ENCODE assay signal across 11 cellular contexts in genomic region chr7:117068511-117069155, GRCh38.
DNase-seq lines count a peak whose midpoint lies in the region; ATAC-seq, FAIRE-seq and TF ChIP-seq lines count a peak whose summit lies in the region.
"Had no signal": no experiment of that assay in that cellular context is flagged by ENCODE, and none has a peak within 500 bp of the region (broad histone marks: within the 10 kb centered on the region; RNA-seq: fewer than 3 reads in every experiment).

No MANE protein-coding gene starts in this region.

- no peak overlapping the region for H3K9ac ChIP-seq in BLaER1 treated with 17β-estradiol and CSF1 and Interleukin-3, amounts not matched to agents 10 nM and 100 nM
- H3K9ac ChIP-seq in HUES64 (ENCODE audit: low read depth, low read length), result 0 out of 2 replicates have a peak overlapping the region, but pooled peaks have one; percentile 23
- H3K9ac ChIP-seq in keratinocyte (ENCODE audit: control insufficient read depth, extremely low read depth, insufficient read depth, low read length), result no peak overlapping the region
- no peak overlapping the region for H3K9ac ChIP-seq in HepG2 (ENCODE audit: insufficient read depth, low read depth, low read length)

- H4K20me1 ChIP-seq in BLaER1 treated with 17β-estradiol and CSF1 and Interleukin-3, amounts not matched to agents 10 nM and 100 nM, result no peaks in the 10 kb centered on the region; a peak in 1 of 22 replicates
- H4K20me1 ChIP-seq in keratinocyte (ENCODE audit: control insufficient read depth, extremely low read depth, insufficient read depth, low read length), result no peaks in the 10 kb centered on the region
- no peaks in the 10 kb centered on the region; the same call in 1 of the 2 replicates for H4K20me1 ChIP-seq in HepG2 (ENCODE audit: insufficient read depth, low read length)

- H3K9me3 ChIP-seq in BLaER1 treated with 17β-estradiol and CSF1 and Interleukin-3, amounts not matched to agents 10 nM and 100 nM (replicated peaks in 1 of 11), result peaks cover 0 to 17% (median 0%) of the 10 kb centered on the region in 11 experiments; a peak in 4 of 22 replicates
- H3K9me3 ChIP-seq in HUES64 (ENCODE audit: insufficient read depth, low read depth, low read length) (no peaks in the 10 kb centered on the region), keratinocyte (ENCODE audit: control insufficient read depth, low read depth, low read length) (no peaks in the 10 kb centered on the region), HepG2 (ENCODE audit: low read length) (no peaks in the 10 kb centered on the region)
- H3K9me3 ChIP-seq: esophagus muscularis mucosa had no signal

- H3K27me3 ChIP-seq in BLaER1 treated with 17β-estradiol and CSF1 and Interleukin-3, amounts not matched to agents 10 nM and 100 nM, result no peaks in the 10 kb centered on the region
- H3K27me3 ChIP-seq in HUES64 (ENCODE audit: insufficient read depth, low read length) (no peaks in the 10 kb centered on the region), keratinocyte (ENCODE audit: control insufficient read depth, extremely low read depth, insufficient read depth, low read length) (no peaks in the 10 kb centered on the region), HepG2 (ENCODE audit: control insufficient read depth in 1 of 2, insufficient read depth in 2 of 2, low read length in 2 of 2) (no peaks in the 10 kb centered on the region; a peak in 1 of 5 replicates)
- H3K27me3 ChIP-seq: esophagus muscularis mucosa had no signal

- TF ChIP-seq POLR2A in HepG2 (IDR thresholded peaks at IDR 0.05; ENCODE audit: insufficient read depth in 1 of 2, low read depth in 2 of 2, low read length in 2 of 2), result no peak

- H3K36me3 Mint-ChIP-seq in natural killer cell treated with Interleukin-12 subunit alpha and Interleukin-12 subunit beta and Interleukin-15 and Interleukin-18, amount 100 ng/mL, for 72 hours, result no peaks in the 10 kb centered on the region

- peaks cover 23 to 28% of the 10 kb centered on the region in 2 donors for H3K4me1 Mint-ChIP-seq in natural killer cell treated with Interleukin-12 subunit alpha and Interleukin-12 subunit beta and Interleukin-15 and Interleukin-18, amount 100 ng/mL, for 72 hours (ENCODE audit: low read depth in 2 of 2)

- peak; percentile 36 for DNase-seq in NCI-H510A (lab: John Stamatoyannopoulos, UW)
- DNase-seq in keratinocyte (ENCODE audit: low read depth, low spot score), result no peak
- DNase-seq in natural killer cell treated with Interleukin-12 subunit alpha and Interleukin-12 subunit beta and Interleukin-15 and Interleukin-18, amount 100 ng/mL, for 72 hours (ENCODE audit: low spot score), result no peak
- no peak for DNase-seq in HepG2 (ENCODE audit: low spot score)

- dilution Hi-C loops in keratinocyte (cut with MboI; ENCODE audit: extremely low pct_ligation_motif_present, low sequenced_read_pairs), result no loop called here

- peaks cover 13 to 81% (median 57%) of the 10 kb centered on the region in 10 experiments for H3K4me1 ChIP-seq in BLaER1 treated with 17β-estradiol and CSF1 and Interleukin-3, amounts not matched to agents 10 nM and 100 nM
- H3K4me1 ChIP-seq in HUES64 (ENCODE audit: insufficient read depth, low read length) (peaks cover 13% of the 10 kb centered on the region), keratinocyte (ENCODE audit: control insufficient read depth, extremely low read depth, insufficient read depth, low read length) (peaks cover 28% of the 10 kb centered on the region), HepG2 (ENCODE audit: insufficient read depth, low read length) (peaks cover 12% of the 10 kb centered on the region)

- intact Hi-C loops in HepG2 (cut with micrococcal nuclease; ENCODE audit: unreplicated experiment), result no loop called here

- H3K4me3 Mint-ChIP-seq in natural killer cell treated with Interleukin-12 subunit alpha and Interleukin-12 subunit beta and Interleukin-15 and Interleukin-18, amount 100 ng/mL, for 72 hours, result no peak overlapping the region
- H3K4me3 Mint-ChIP-seq: T-helper 2 cell treated with Interferon-gamma antibody and Interleukin-4, amounts not matched to agents 5 μg/mL and 100 μg/mL, for 36 hours had no signal

- no peaks in the 10 kb centered on the region for H3K27me3 Mint-ChIP-seq in natural killer cell treated with Interleukin-12 subunit alpha and Interleukin-12 subunit beta and Interleukin-15 and Interleukin-18, amount 100 ng/mL, for 72 hours

- in situ Hi-C loops in HepG2 (cut with HindIII; ENCODE audit: extremely low pct_ligation_motif_present, low pct_unique_long_range_greater_than_20kb), result no loop called here

- TF ChIP-seq RAD21 in HepG2 (CRISPR knock-in tag; IDR thresholded peaks at IDR 0.05), result no peak

- no peaks in the 10 kb centered on the region for H3K36me3 ChIP-seq in BLaER1 treated with 17β-estradiol and CSF1 and Interleukin-3, amounts not matched to agents 10 nM and 100 nM
- H3K36me3 ChIP-seq in HUES64 (ENCODE audit: insufficient read depth, low read length) (no peaks in the 10 kb centered on the region), keratinocyte (ENCODE audit: control insufficient read depth in 2 of 2, extremely low read depth in 1 of 2, insufficient read depth in 2 of 2, low read length in 2 of 2) (no peaks in the 10 kb centered on the region), HepG2 (replicated peaks in 1 of 2; ENCODE audit: control insufficient read depth in 1 of 2, insufficient read depth in 2 of 2, low read length in 2 of 2) (no peaks in the 10 kb centered on the region)
- H3K36me3 ChIP-seq: esophagus muscularis mucosa had no signal

- peak overlapping the region in 3 of 11 experiments; percentile 4 to 40 (median 24); a peak in 3 of 22 replicates for H3K27ac ChIP-seq in BLaER1 treated with 17β-estradiol and CSF1 and Interleukin-3, amounts not matched to agents 10 nM and 100 nM
- no peak overlapping the region for H3K27ac ChIP-seq in HUES64 (ENCODE audit: low read depth, low read length)
- no peak overlapping the region for H3K27ac ChIP-seq in keratinocyte (ENCODE audit: control insufficient read depth, insufficient read depth, low read length)
- H3K27ac ChIP-seq in HepG2 (ENCODE audit: extremely low read length, insufficient read depth, low read length), result no peak overlapping the region
- H3K27ac ChIP-seq: esophagus muscularis mucosa had no signal

- POLR2A ChIA-PET in HepG2 (lab: Yijun Ruan, JAX), result no interaction called here

- no peak overlapping the region for H3K4me3 ChIP-seq in BLaER1 treated with 17β-estradiol and CSF1 and Interleukin-3, amounts not matched to agents 10 nM and 100 nM
- H3K4me3 ChIP-seq in HUES64 (ENCODE audit: low read length) (no peak overlapping the region), keratinocyte (ENCODE audit: control insufficient read depth in 2 of 3, extremely low read depth in 1 of 3, insufficient read depth in 2 of 3, low read depth in 1 of 3, low read length in 3 of 3) (no peak overlapping the region), HepG2 (replicated peaks in 1 of 3; ENCODE audit: insufficient read depth in 1 of 3, low read depth in 2 of 3, low read length in 3 of 3) (no peak overlapping the region)
- H3K4me3 ChIP-seq: esophagus muscularis mucosa had no signal

- no peak for ATAC-seq in natural killer cell treated with Interleukin-12 subunit alpha and Interleukin-12 subunit beta and Interleukin-15 and Interleukin-18, amount 100 ng/mL, for 72 hours
- no peak for ATAC-seq in HG02973 (IDR thresholded peaks at IDR 0.05; ENCODE audit: unreplicated experiment)
- no peak for ATAC-seq in HepG2
- ATAC-seq in GM18498 (IDR thresholded peaks at IDR 0.05; ENCODE audit: unreplicated experiment), result no peak
- ATAC-seq: naive thymus-derived CD4-positive, alpha-beta T cell had no signal

- H3K79me2 ChIP-seq in keratinocyte (ENCODE audit: control insufficient read depth, insufficient read depth, low read length) (no peaks in the 10 kb centered on the region), HepG2 (ENCODE audit: insufficient read depth, low read length) (no peaks in the 10 kb centered on the region)

- no peak overlapping the region for H3K27ac Mint-ChIP-seq in natural killer cell treated with Interleukin-12 subunit alpha and Interleukin-12 subunit beta and Interleukin-15 and Interleukin-18, amount 100 ng/mL, for 72 hours
- H3K27ac Mint-ChIP-seq: naive thymus-derived CD4-positive, alpha-beta T cell; T-helper 2 cell treated with Interferon-gamma antibody and Interleukin-4, amounts not matched to agents 5 μg/mL and 100 μg/mL, for 36 hours had no signal

- CTCF ChIA-PET in HepG2 (lab: Yijun Ruan, JAX; ENCODE audit: low intra/inter-chr PET ratio, low total read pairs), result no interaction called here

- BruUV-seq in HepG2 (replicated peaks; lab: Mats Ljungman, UMichigan), result no TSS peak

- TF ChIP-seq CTCF in keratinocyte (optimal IDR thresholded peaks at IDR 0.05 in 1 of 3, IDR thresholded peaks at IDR 0.05 in 1 of 3, conservative IDR thresholded peaks at IDR 0.05 in 1 of 3; ENCODE audit: extremely low read depth in 1 of 3, insufficient read depth in 2 of 3, low read length in 3 of 3), result no peak
- no peak for TF ChIP-seq CTCF in HepG2 (CRISPR knock-in tag; IDR thresholded peaks at IDR 0.05)

- TF ChIP-seq EP300 in HepG2 (IDR thresholded peaks at IDR 0.05; ENCODE audit: low read depth in 2 of 2, low read length in 2 of 2) (no peak), HepG2 (CRISPR knock-in tag; IDR thresholded peaks at IDR 0.05; ENCODE audit: borderline replicate concordance) (no peak)

- FAIRE-seq in keratinocyte (lab: Jason Lieb, UNC), result no peak
- FAIRE-seq in HepG2 (lab: Jason Lieb, UNC), result no peak

- H2AFZ ChIP-seq in keratinocyte (ENCODE audit: control insufficient read depth, low read length) (peak overlapping the region; percentile 17), HepG2 (ENCODE audit: low read length) (no peak overlapping the region)

- WGBS in HUES64, result 73% methylated on average over 4 of the region's 5 CpGs
- 97% methylated on average over 5 of the region's 5 CpGs for WGBS in HepG2 (ENCODE audit: low lambda C conversion rate)

- no peaks in the 10 kb centered on the region for H3K9me3 Mint-ChIP-seq in natural killer cell treated with Interleukin-12 subunit alpha and Interleukin-12 subunit beta and Interleukin-15 and Interleukin-18, amount 100 ng/mL, for 72 hours
- H3K9me3 Mint-ChIP-seq: naive thymus-derived CD4-positive, alpha-beta T cell; T-helper 2 cell treated with Interferon-gamma antibody and Interleukin-4, amounts not matched to agents 5 μg/mL and 100 μg/mL, for 36 hours had no signal

- peak overlapping the region in 7 of 11 experiments; percentile 9 to 80 (median 63); a peak in 13 of 22 replicates for H3K4me2 ChIP-seq in BLaER1 treated with 17β-estradiol and CSF1 and Interleukin-3, amounts not matched to agents 10 nM and 100 nM
- H3K4me2 ChIP-seq in keratinocyte (ENCODE audit: control insufficient read depth, extremely low read depth, insufficient read depth, low read depth, low read length) (peak overlapping the region; percentile 52), HepG2 (ENCODE audit: low read depth, low read length) (no peak overlapping the region)

- no peaks in the 10 kb centered on the region for H3K9me1 ChIP-seq in keratinocyte (ENCODE audit: control insufficient read depth, extremely low read depth, insufficient read depth, low read length)

TF ChIP-seq in HepG2, 621 proteins besides CTCF, POLR2A, EP300 and RAD21 (continues in another document):
- TF ChIP-seq MTA1 (CRISPR knock-in tag; IDR thresholded peaks at IDR 0.05; ENCODE audit: borderline replicate concordance) (no peak), SSRP1 (CRISPR knock-in tag; IDR thresholded peaks at IDR 0.05) (no peak), ZNF431 (CRISPR knock-in tag; IDR thresholded peaks at IDR 0.05; ENCODE audit: borderline replicate concordance, low read depth) (no peak), MXD4 (CRISPR knock-in tag; IDR thresholded peaks at IDR 0.05) (no peak)
